Comparison of ENCODE assay signal across 9 cellular contexts in the genomic region with DNA sequence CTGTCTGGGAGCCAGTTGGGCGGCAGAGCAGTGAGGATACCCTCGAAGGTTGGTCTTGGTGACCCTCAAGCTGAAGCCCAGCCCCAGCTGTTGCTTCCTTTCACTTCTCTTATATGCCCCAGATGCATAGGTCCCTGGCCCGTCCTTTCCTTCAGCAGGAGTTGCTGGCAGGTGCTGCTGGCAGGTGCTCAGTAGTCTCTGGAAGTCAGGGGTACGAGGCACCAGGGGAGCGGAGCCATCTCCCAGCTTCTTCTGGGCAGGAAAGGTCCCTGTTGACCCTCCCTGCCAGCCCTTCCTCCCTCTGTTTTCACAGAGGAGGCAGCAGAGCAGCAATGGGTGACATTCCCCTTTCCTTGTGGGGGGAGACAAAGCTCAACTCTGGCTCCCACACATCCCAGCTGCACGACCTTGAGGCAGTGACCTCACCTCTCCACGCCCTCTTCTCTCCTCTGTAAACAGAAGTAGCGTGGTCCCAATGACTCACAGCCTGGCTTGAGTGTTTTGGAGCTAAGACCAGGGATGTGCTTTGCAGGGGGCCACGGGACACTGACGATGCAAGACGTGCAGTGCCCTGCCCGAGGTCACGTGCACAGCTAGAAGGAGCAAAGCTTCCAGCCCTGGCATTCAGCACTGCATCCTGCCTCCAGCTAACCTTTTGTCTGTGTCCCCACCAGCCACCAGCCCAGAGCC. TPM values are rescaled to one million over a fixed set of nuclear protein-coding genes. Genes with fewer than 3 reads are reported as not detected.
A peak's percentile ranks its signal among the peaks of the same experiment; 100 is the strongest.
DNase-seq lines count a peak whose midpoint lies in the region; ATAC-seq, FAIRE-seq and TF ChIP-seq lines count a peak whose summit lies in the region.
"Had no signal": no experiment of that assay in that cellular context is flagged by ENCODE, and none has a peak within 500 bp of the region (broad histone marks: within the 10 kb centered on the region; RNA-seq: fewer than 3 reads in every experiment).

No MANE protein-coding gene starts in this region.

- no peak for FAIRE-seq in keratinocyte (lab: Jason Lieb, UNC)

- peak overlapping the region; percentile 65 for H3K4me2 ChIP-seq in keratinocyte (ENCODE audit: control insufficient read depth, extremely low read depth, insufficient read depth, low read depth, low read length)

- H3K4me1 ChIP-seq in keratinocyte (ENCODE audit: control insufficient read depth, extremely low read depth, insufficient read depth, low read length) = peaks cover 23% of the 10 kb centered on the region
- peaks cover 43% of the 10 kb centered on the region for H3K4me1 ChIP-seq in stomach smooth muscle (ENCODE audit: control insufficient read depth, insufficient read depth, low read length)

- H3K9ac ChIP-seq in keratinocyte (ENCODE audit: control insufficient read depth, extremely low read depth, insufficient read depth, low read length) (peak overlapping the region; percentile 65), stomach smooth muscle (ENCODE audit: low read length in 2 of 2) (peak overlapping the region in 1 of 2 donors; percentile 51)

- H2AFZ ChIP-seq in keratinocyte (ENCODE audit: control insufficient read depth, low read length) = no peak overlapping the region

- H3K9me1 ChIP-seq in keratinocyte (ENCODE audit: control insufficient read depth, extremely low read depth, insufficient read depth, low read length) = no peaks in the 10 kb centered on the region

- peak; percentile 79 for DNase-seq in HFF-Myc (ENCODE audit: extremely low read depth, low read depth)
- peak; percentile 70 for DNase-seq in astrocyte of the hippocampus (ENCODE audit: low read depth, low spot score)
- DNase-seq in keratinocyte (ENCODE audit: low read depth, low spot score) = peak; percentile 46
- DNase-seq in cerebellar nuclear complex (lab: John Stamatoyannopoulos, UW) = no peak
- no peak for DNase-seq in NCI-H1417 treated with DMSO at 0.1 percent for 48 hours (lab: John Stamatoyannopoulos, UW)
- DNase-seq: activated B cell treated with CpG ODN at 0.5 μM for 24 hours had no signal

- TF ChIP-seq CTCF in HFF-Myc (IDR thresholded peaks at IDR 0.05; ENCODE audit: low read depth, low read length, missing control alignments) (no peak), keratinocyte (optimal IDR thresholded peaks at IDR 0.05 in 1 of 3, IDR thresholded peaks at IDR 0.05 in 1 of 3, conservative IDR thresholded peaks at IDR 0.05 in 1 of 3; ENCODE audit: extremely low read depth in 1 of 3, insufficient read depth in 2 of 3, low read length in 3 of 3) (no peak)

- H3K9me3 ChIP-seq in keratinocyte (ENCODE audit: control insufficient read depth, low read depth, low read length) (no peaks in the 10 kb centered on the region), stomach smooth muscle (ENCODE audit: control insufficient read depth in 2 of 2, low read length in 2 of 2) (no peaks in the 10 kb centered on the region)

- H3K4me3 ChIP-seq in HFF-Myc (replicated peaks; ENCODE audit: low read depth, low read length) (no peak overlapping the region), keratinocyte (ENCODE audit: control insufficient read depth in 2 of 3, extremely low read depth in 1 of 3, insufficient read depth in 2 of 3, low read depth in 1 of 3, low read length in 3 of 3) (no peak overlapping the region), stomach smooth muscle (ENCODE audit: low read length in 2 of 2) (peak overlapping the region; percentile 13 to 49)

- H4K20me1 ChIP-seq in keratinocyte (ENCODE audit: control insufficient read depth, extremely low read depth, insufficient read depth, low read length) = peaks cover 4% of the 10 kb centered on the region

- dilution Hi-C loops in keratinocyte (cut with MboI; ENCODE audit: extremely low pct_ligation_motif_present, low sequenced_read_pairs) = no loop called here

- H3K27me3 ChIP-seq in keratinocyte (ENCODE audit: control insufficient read depth, extremely low read depth, insufficient read depth, low read length) = no peaks in the 10 kb centered on the region
- no peaks in the 10 kb centered on the region for H3K27me3 ChIP-seq in stomach smooth muscle (ENCODE audit: control insufficient read depth in 1 of 2, insufficient read depth in 2 of 2, low read length in 2 of 2)

- ATAC-seq in HG03520 (IDR thresholded peaks at IDR 0.05; ENCODE audit: unreplicated experiment) = no peak
- ATAC-seq in GM18517 (IDR thresholded peaks at IDR 0.05; ENCODE audit: unreplicated experiment) = no peak

- H3K36me3 ChIP-seq in keratinocyte (ENCODE audit: control insufficient read depth in 2 of 2, extremely low read depth in 1 of 2, insufficient read depth in 2 of 2, low read length in 2 of 2) (peaks cover 4 to 22% of the 10 kb centered on the region in 2 experiments), stomach smooth muscle (ENCODE audit: control insufficient read depth in 2 of 2, insufficient read depth in 2 of 2, low read length in 2 of 2) (peaks cover 0 to 8% of the 10 kb centered on the region in 2 donors)

- H3K79me2 ChIP-seq in keratinocyte (ENCODE audit: control insufficient read depth, insufficient read depth, low read length) = no peaks in the 10 kb centered on the region

- H3K27ac ChIP-seq in keratinocyte (ENCODE audit: control insufficient read depth, insufficient read depth, low read length) = peak overlapping the region; percentile 75
- peak overlapping the region; percentile 78 for H3K27ac ChIP-seq in stomach smooth muscle (ENCODE audit: low read length)

RNA-seq across cellular contexts. Expression of a gene that starts 49.6 kb away (rescaled TPM):
- 4.6 to 12.4 TPM (median 8.3 TPM) in 3 replicates for polyA plus RNA-seq in keratinocyte
- polyA plus RNA-seq in keratinocyte (2011; ENCODE audit: low read depth) = 4.0 TPM
- 3.1 and 3.5 TPM in 2 replicates for polyA plus RNA-seq in keratinocyte (2011; cell fraction: cytosol; rRNA removed)
- polyA plus RNA-seq in keratinocyte (2011; cell fraction: nucleus; rRNA removed) = 18.1 and 18.8 TPM in 2 replicates
- 7.3 and 9.0 TPM in 2 replicates for polyA plus RNA-seq in keratinocyte (2012; ENCODE audit: low replicate concordance)
- polyA minus RNA-seq in keratinocyte = 9.9 to 24.3 TPM (median 16.6 TPM) in 3 replicates
- 7.5 TPM for polyA minus RNA-seq in keratinocyte (2011; cell fraction: cytosol; rRNA and poly(A)+ RNA removed)
- polyA minus RNA-seq in keratinocyte (2011; cell fraction: nucleus; rRNA and poly(A)+ RNA removed) = 14.5 and 19.1 TPM in 2 replicates

Comparison
In these comparisons a context has a peak if more than half of its experiments do, and no peak if none do; other contexts are left out.
1. DNase-seq: peak in HFF-Myc (single experiment), astrocyte of the hippocampus (single experiment) and keratinocyte (single experiment); none in cerebellar nuclear complex (0 of 2) and NCI-H1417 treated with DMSO at 0.1 percent for 48 hours (single experiment).
2. H3K4me3 ChIP-seq: peak in stomach smooth muscle (2 of 2); none in HFF-Myc (single experiment) and keratinocyte (0 of 3).